Comparison of ENCODE assay signal across 12 cellular contexts in genomic region chr1:230191839-230192238, GRCh38.
DNase-seq lines count a peak whose midpoint lies in the region; ATAC-seq and TF ChIP-seq lines count a peak whose summit lies in the region.
"Had no signal": no experiment of that assay in that cellular context is flagged by ENCODE, and none has a peak within 500 bp of the region (broad histone marks: within the 10 kb centered on the region; RNA-seq: fewer than 3 reads in every experiment).

No MANE protein-coding gene starts in this region.

- H3K27ac ChIP-seq in DND-41 (ENCODE audit: low read length) (0 out of 2 replicates have a peak overlapping the region, but pooled peaks have one; percentile 1), adrenal gland (peak overlapping the region in 3 of 5 donors; percentile 32 to 67 (median 62)), lower lobe of right lung (peak overlapping the region; percentile 71), stomach (peak overlapping the region in 4 of 5 donors; percentile 65 to 81 (median 69)), body of pancreas (peak overlapping the region in 2 of 4 donors; percentile 51 to 55)
- H3K27ac ChIP-seq: neural progenitor cell had no signal

- H3K27me3 ChIP-seq in DND-41 (ENCODE audit: insufficient read depth, low read length, poor library complexity) (no peaks in the 10 kb centered on the region), adrenal gland (no peaks in the 10 kb centered on the region), lower lobe of right lung (ENCODE audit: low read depth) (no peaks in the 10 kb centered on the region), stomach (no peaks in the 10 kb centered on the region), body of pancreas (no peaks in the 10 kb centered on the region)
- H3K27me3 ChIP-seq: neural progenitor cell had no signal

- WGBS in adrenal gland, 4 donors: 92 to 100% (median 93%) methylated on average over 3 to 4 of the region's 4 CpGs
- whole genome bisulfite sequencing in stomach, 5 donors: 83 to 91% (median 88%) methylated on average over 4 of the region's 4 CpGs
- 78 to 94% methylated on average over 2 to 4 of the region's 4 CpGs for WGBS in body of pancreas, 2 donors

- ATAC-seq in DND-41 (ENCODE audit: insufficient read depth, low read depth) (no peak), lower lobe of right lung (peak in 1 of 2 donors; percentile 10), HG02973 (IDR thresholded peaks at IDR 0.05; ENCODE audit: unreplicated experiment) (no peak), body of pancreas (no peak)

- no peak overlapping the region for H3K9ac ChIP-seq in DND-41 (ENCODE audit: low read depth, low read length)
- H3K9ac ChIP-seq: neural progenitor cell had no signal

- intact Hi-C loops in adrenal gland (cut with DNase I) (no loop called here), lower lobe of right lung (cut with DNase I) (no loop called here), stomach (cut with DNase I; ENCODE audit: low total_unique reads) (no loop called here), body of pancreas (cut with DNase I) (no loop called here)

- no peak for TF ChIP-seq EP300 in stomach (IDR thresholded peaks at IDR 0.05)

- H3K4me3 ChIP-seq in DND-41 (ENCODE audit: low read depth in 1 of 2, low read length in 2 of 2): no peak overlapping the region
- no peak overlapping the region for H3K4me3 ChIP-seq in adrenal gland
- H3K4me3 ChIP-seq in lower lobe of right lung: no peak overlapping the region
- H3K4me3 ChIP-seq in stomach: no peak overlapping the region
- no peak overlapping the region for H3K4me3 ChIP-seq in body of pancreas
- H3K4me3 ChIP-seq: HAP-1, neural progenitor cell had no signal

- no peak for TF ChIP-seq CTCF in DND-41 (IDR thresholded peaks at IDR 0.05; ENCODE audit: borderline replicate concordance, extremely low read depth, low read length, poor library complexity, severe bottlenecking)
- TF ChIP-seq CTCF in adrenal gland (IDR thresholded peaks at IDR 0.05): no peak
- TF ChIP-seq CTCF in lower lobe of right lung (IDR thresholded peaks at IDR 0.05): no peak
- TF ChIP-seq CTCF in stomach (IDR thresholded peaks at IDR 0.05): no peak
- no peak for TF ChIP-seq CTCF in body of pancreas (IDR thresholded peaks at IDR 0.05)

- TF ChIP-seq POLR2A in adrenal gland (IDR thresholded peaks at IDR 0.05) (no peak), stomach (IDR thresholded peaks at IDR 0.05) (no peak), body of pancreas (IDR thresholded peaks at IDR 0.05) (no peak)

- no peak overlapping the region for H3K4me2 ChIP-seq in DND-41 (ENCODE audit: insufficient read depth, low read length)
- H3K4me2 ChIP-seq: neural progenitor cell had no signal

- H2AFZ ChIP-seq in DND-41 (ENCODE audit: low read depth, low read length): no peak overlapping the region
- H2AFZ ChIP-seq: neural progenitor cell had no signal

- H4K20me1 ChIP-seq in DND-41 (ENCODE audit: insufficient read depth, low read length): peaks cover 100% of the 10 kb centered on the region

- H3K36me3 ChIP-seq in DND-41 (ENCODE audit: insufficient read depth, low read length) (peaks cover 95% of the 10 kb centered on the region), adrenal gland (replicated peaks in 1 of 2) (no peaks in the 10 kb centered on the region), lower lobe of right lung (no peaks in the 10 kb centered on the region), stomach (peaks cover 0 to 3% (median 0%) of the 10 kb centered on the region in 4 donors), body of pancreas (replicated peaks in 1 of 2; ENCODE audit: insufficient read depth in 1 of 2, low read depth in 2 of 2) (no peaks in the 10 kb centered on the region)
- H3K36me3 ChIP-seq: HAP-1, neural progenitor cell had no signal

- H3K4me1 ChIP-seq in DND-41 (ENCODE audit: insufficient read depth, low read length) (peaks cover 18% of the 10 kb centered on the region), adrenal gland (replicated peaks in 1 of 2) (peaks cover 11 to 31% of the 10 kb centered on the region in 2 donors), lower lobe of right lung (peaks cover 29% of the 10 kb centered on the region), stomach (peaks cover 0 to 67% (median 38%) of the 10 kb centered on the region in 4 donors), body of pancreas (peaks cover 39% of the 10 kb centered on the region)

- H3K9me3 ChIP-seq in DND-41 (ENCODE audit: insufficient read depth, low read length, severe bottlenecking) (no peaks in the 10 kb centered on the region), adrenal gland (replicated peaks in 1 of 3) (no peaks in the 10 kb centered on the region), lower lobe of right lung (no peaks in the 10 kb centered on the region), stomach (no peaks in the 10 kb centered on the region), body of pancreas (no peaks in the 10 kb centered on the region)
- H3K9me3 ChIP-seq: HAP-1 had no signal

- DNase-seq in DND-41: no peak
- DNase-seq in adrenal gland: peak in 1 of 7 donors; percentile 42
- DNase-seq in lower lobe of right lung: no peak
- DNase-seq in stomach: peak; percentile 8
- no peak for DNase-seq in NCI-H526 (lab: John Stamatoyannopoulos, UW)
- no peak for DNase-seq in body of pancreas
- DNase-seq: activated CD8-positive, alpha-beta memory T cell treated with anti-CD3 and anti-CD28 coated beads, Interleukin-2, amount 50 U/mL, for 48 hours; kidney glomerular epithelial cell; T-helper 2 cell had no signal

- H3K79me2 ChIP-seq in DND-41 (ENCODE audit: insufficient read depth, low read length): peaks cover 100% of the 10 kb centered on the region
